ENCODE assay signal across 11 cellular contexts in the genomic region with DNA sequence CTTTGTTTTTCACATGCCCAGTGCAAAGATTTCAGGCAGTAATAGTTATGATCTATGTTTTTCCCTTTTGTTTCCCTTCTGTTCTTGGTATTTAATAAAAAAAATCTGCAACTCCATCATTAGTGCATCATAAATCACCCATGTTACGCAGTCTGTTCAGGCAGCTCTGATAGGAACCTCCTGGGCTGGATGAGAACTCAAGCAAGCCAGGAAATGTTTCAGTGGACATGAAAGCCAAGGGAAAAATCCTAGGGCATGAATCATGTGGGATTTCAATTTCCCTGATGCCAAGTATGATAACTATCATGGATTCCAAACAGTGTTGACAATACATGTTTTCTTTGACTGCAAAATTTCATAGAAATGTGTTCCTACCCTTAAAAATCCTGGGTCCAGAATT.
A peak's percentile ranks its signal among the peaks of the same experiment; 100 is the strongest.
DNase-seq lines count a peak whose midpoint lies in the region; ATAC-seq and TF ChIP-seq lines count a peak whose summit lies in the region.
"Had no signal": no experiment of that assay in that cellular context is flagged by ENCODE, and none has a peak within 500 bp of the region (broad histone marks: within the 10 kb centered on the region; RNA-seq: fewer than 3 reads in every experiment).

No MANE protein-coding gene starts in this region.

- H2BK5ac ChIP-seq in mesenchymal stem cell (ENCODE audit: low read depth, low read length, poor library complexity, severe bottlenecking): no peak overlapping the region

- no peak overlapping the region for H3K18ac ChIP-seq in mesenchymal stem cell (ENCODE audit: low read depth in 1 of 2, low read length in 2 of 2)

- H3K36me3 Mint-ChIP-seq in stimulated activated effector memory CD8-positive, alpha-beta T cell treated with anti-CD3 and anti-CD28 coated beads, Interleukin-12 subunit alpha, Interleukin-12 subunit beta, amount 100 ng/mL, for 72 hours: no peaks in the 10 kb centered on the region

- H4K8ac ChIP-seq in mesenchymal stem cell (ENCODE audit: low read length): no peak overlapping the region

- 52% methylated on average over 1 of the region's 1 CpG for WGBS in esophagus muscularis mucosa
- 7% methylated on average over 1 of the region's 1 CpG for WGBS in mesenchymal stem cell
- 69 to 75% methylated on average over 1 of the region's 1 CpG for WGBS in thyroid gland, 2 donors

- no peak overlapping the region for H2AFZ ChIP-seq in mesenchymal stem cell (ENCODE audit: low read depth, low read length)

- H3K4me3 ChIP-seq in MG63 (no peak overlapping the region), esophagus muscularis mucosa (no peak overlapping the region), mesenchymal stem cell (ENCODE audit: insufficient read depth in 1 of 2, low read depth in 1 of 2, low read length in 2 of 2) (no peak overlapping the region), thyroid gland (replicated peaks in 1 of 3) (no peak overlapping the region)
- H3K4me3 ChIP-seq: A549 had no signal

- H3K4me1 ChIP-seq in esophagus muscularis mucosa: peaks cover 3 to 21% (median 16%) of the 10 kb centered on the region in 4 donors
- H3K4me1 ChIP-seq in mesenchymal stem cell (ENCODE audit: control insufficient read depth, insufficient read depth, low read depth, low read length): no peaks in the 10 kb centered on the region
- H3K4me1 ChIP-seq in thyroid gland: no peaks in the 10 kb centered on the region

- H3K27ac ChIP-seq in esophagus muscularis mucosa (replicated peaks in 1 of 4) (peak overlapping the region in 3 of 4 donors; percentile 48 to 71 (median 63)), mesenchymal stem cell (ENCODE audit: low read length, poor library complexity, severe bottlenecking) (peak overlapping the region; percentile 55), thyroid gland (peak overlapping the region in 1 of 3 donors; percentile 31)
- H3K27ac ChIP-seq: A549 had no signal

- H3K4ac ChIP-seq in mesenchymal stem cell (ENCODE audit: low read depth in 1 of 2, low read length in 2 of 2): no peak overlapping the region

- H3K9ac ChIP-seq in mesenchymal stem cell (ENCODE audit: low read length): peak overlapping the region; percentile 79

- intact Hi-C loops in esophagus muscularis mucosa (cut with DNase I): no loop called here
- intact Hi-C loops in thyroid gland (cut with DNase I): no loop called here

- no peak for TF ChIP-seq EP300 in esophagus muscularis mucosa (IDR thresholded peaks at IDR 0.05)

- no peak overlapping the region for H2AK5ac ChIP-seq in mesenchymal stem cell (ENCODE audit: low read length, severe bottlenecking)

- H3K14ac ChIP-seq in mesenchymal stem cell (ENCODE audit: low read length in 2 of 2): no peak overlapping the region

- no peak overlapping the region for H2BK120ac ChIP-seq in mesenchymal stem cell (ENCODE audit: low read depth, low read length)

- H2BK15ac ChIP-seq in mesenchymal stem cell (ENCODE audit: low read depth, poor library complexity, severe bottlenecking): no peak overlapping the region

- H3K4me1 Mint-ChIP-seq in stimulated activated effector memory CD8-positive, alpha-beta T cell treated with anti-CD3 and anti-CD28 coated beads, Interleukin-12 subunit alpha, Interleukin-12 subunit beta, amount 100 ng/mL, for 72 hours: no peaks in the 10 kb centered on the region

- TF ChIP-seq CTCF in esophagus muscularis mucosa (IDR thresholded peaks at IDR 0.05) (no peak), thyroid gland (IDR thresholded peaks at IDR 0.05) (no peak)

- H3K27me3 ChIP-seq in MG63 (no peaks in the 10 kb centered on the region), esophagus muscularis mucosa (no peaks in the 10 kb centered on the region), mesenchymal stem cell (ENCODE audit: control insufficient read depth in 1 of 2, insufficient read depth in 1 of 2, low read length in 2 of 2) (no peaks in the 10 kb centered on the region), thyroid gland (no peaks in the 10 kb centered on the region)

- H3K79me1 ChIP-seq in mesenchymal stem cell (replicated peaks; ENCODE audit: low read length, poor library complexity, severe bottlenecking): no peaks in the 10 kb centered on the region

- no peaks in the 10 kb centered on the region for H3K9me3 Mint-ChIP-seq in stimulated activated effector memory CD8-positive, alpha-beta T cell treated with anti-CD3 and anti-CD28 coated beads, Interleukin-12 subunit alpha, Interleukin-12 subunit beta, amount 100 ng/mL, for 72 hours
- H3K9me3 Mint-ChIP-seq: T-helper 1 cell treated with Interleukin-12 subunit alpha and Interleukin-12 subunit beta and Interleukin-4 antibody, amounts not matched to agents 30 μg/mL and 1 μg/mL, for 36 hours had no signal

- H3K27ac Mint-ChIP-seq in stimulated activated effector memory CD8-positive, alpha-beta T cell treated with anti-CD3 and anti-CD28 coated beads, Interleukin-12 subunit alpha, Interleukin-12 subunit beta, amount 100 ng/mL, for 72 hours: no peak overlapping the region
- H3K27ac Mint-ChIP-seq: T-helper 1 cell treated with Interleukin-12 subunit alpha and Interleukin-12 subunit beta and Interleukin-4 antibody, amounts not matched to agents 30 μg/mL and 1 μg/mL, for 36 hours had no signal

- DNase-seq in 8988T (peak; percentile 21), MG63 (peak; percentile 63), esophagus muscularis mucosa (ENCODE audit: extremely low spot score) (no peak), mesenchymal stem cell (peak; percentile 79), HT-29 (ENCODE audit: low spot score) (no peak), thyroid gland (no peak), H4 (ENCODE audit: low spot score) (no peak)
- DNase-seq in stimulated activated effector memory CD8-positive, alpha-beta T cell treated with anti-CD3 and anti-CD28 coated beads, Interleukin-12 subunit alpha, Interleukin-12 subunit beta, amount 100 ng/mL, for 72 hours (ENCODE audit: low spot score in 2 of 2): no peak
- DNase-seq: NCI-H510A treated with DMSO at 0.1 percent for 48 hours had no signal

- H2BK12ac ChIP-seq in mesenchymal stem cell (ENCODE audit: low read length in 2 of 2): no peak overlapping the region

- no peak overlapping the region for H3K23ac ChIP-seq in mesenchymal stem cell (ENCODE audit: low read length in 2 of 2)

- ATAC-seq in stimulated activated effector memory CD8-positive, alpha-beta T cell treated with anti-CD3 and anti-CD28 coated beads, Interleukin-12 subunit alpha, Interleukin-12 subunit beta, amount 100 ng/mL, for 72 hours: no peak
- ATAC-seq: A549 had no signal

- no peak for TF ChIP-seq POLR2A in esophagus muscularis mucosa (IDR thresholded peaks at IDR 0.05; ENCODE audit: low read depth)
- TF ChIP-seq POLR2A in thyroid gland (IDR thresholded peaks at IDR 0.05): no peak

- H3K9me3 ChIP-seq in MG63: no peaks in the 10 kb centered on the region; the same call in 1 of the 2 replicates
- H3K9me3 ChIP-seq in esophagus muscularis mucosa: no peaks in the 10 kb centered on the region
- H3K9me3 ChIP-seq in mesenchymal stem cell (ENCODE audit: control insufficient read depth, low read length): no peaks in the 10 kb centered on the region
- no peaks in the 10 kb centered on the region for H3K9me3 ChIP-seq in thyroid gland
- H3K9me3 ChIP-seq: A549 had no signal

- H3K36me3 ChIP-seq in MG63 (no peaks in the 10 kb centered on the region; the same call in 1 of the 2 replicates), esophagus muscularis mucosa (no peaks in the 10 kb centered on the region), mesenchymal stem cell (ENCODE audit: control insufficient read depth in 1 of 2, insufficient read depth in 2 of 2, low read depth in 1 of 2, low read length in 2 of 2) (no peaks in the 10 kb centered on the region), thyroid gland (no peaks in the 10 kb centered on the region)

- H3K4me3 Mint-ChIP-seq in stimulated activated effector memory CD8-positive, alpha-beta T cell treated with anti-CD3 and anti-CD28 coated beads, Interleukin-12 subunit alpha, Interleukin-12 subunit beta, amount 100 ng/mL, for 72 hours: no peak overlapping the region
- H3K4me3 Mint-ChIP-seq: T-helper 1 cell treated with Interleukin-12 subunit alpha and Interleukin-12 subunit beta and Interleukin-4 antibody, amounts not matched to agents 30 μg/mL and 1 μg/mL, for 36 hours had no signal

- no peak overlapping the region for H4K91ac ChIP-seq in mesenchymal stem cell (ENCODE audit: low read length)

- no peak overlapping the region for H3K4me2 ChIP-seq in mesenchymal stem cell (ENCODE audit: low read length, poor library complexity, severe bottlenecking)
- H3K4me2 ChIP-seq: A549 had no signal

Comparison
In these comparisons a context has a peak if more than half of its experiments do, and no peak if none do; other contexts are left out.
1. DNase-seq: peak in 8988T (single experiment), MG63 (single experiment) and mesenchymal stem cell (single experiment); none in esophagus muscularis mucosa (single experiment), HT-29 (single experiment), thyroid gland (0 of 2), stimulated activated effector memory CD8-positive, alpha-beta T cell treated with anti-CD3 and anti-CD28 coated beads, Interleukin-12 subunit alpha, Interleukin-12 subunit beta, amount 100 ng/mL, for 72 hours (0 of 2) and H4 (single experiment).